Comparison of ENCODE assay signal across 23 cellular contexts in genomic region chr1:91244737-91245136, GRCh38.
"Had no signal": no experiment of that assay in that cellular context is flagged by ENCODE, and none has a peak within 500 bp of the region (broad histone marks: within the 10 kb centered on the region; RNA-seq: fewer than 3 reads in every experiment).

No MANE protein-coding gene starts in this region.

- H3K27ac Mint-ChIP-seq: activated B cell treated with CpG ODN at 0.5 μM for 24 hours; activated CD8-positive, alpha-beta T cell treated with anti-CD3 and anti-CD28 coated beads for 36 hours; naive thymus-derived CD4-positive, alpha-beta T cell; stimulated activated naive CD8-positive, alpha-beta T cell treated with anti-CD3 and anti-CD28 coated beads, Interleukin-15, Interleukin-2, amounts not matched to agents 100 ng/mL and 50 ng/mL, for 24 hours had no signal

- H3K27me3 Mint-ChIP-seq: activated B cell treated with CpG ODN at 0.5 μM for 24 hours had no signal

- H3K36me3 Mint-ChIP-seq: activated naive CD4-positive, alpha-beta T cell treated with anti-CD3 and anti-CD28 coated beads, Interleukin-2, amount 50 U/mL, for 24 hours; naive thymus-derived CD4-positive, alpha-beta T cell had no signal

- H3K9me3 ChIP-seq: gastroesophageal sphincter, mucosa of descending colon, sigmoid colon, spleen, suprapubic skin, upper lobe of left lung had no signal

- H3K27me3 ChIP-seq: gastroesophageal sphincter, sigmoid colon, spleen, suprapubic skin, upper lobe of left lung had no signal

- ATAC-seq: activated CD8-positive, alpha-beta T cell treated with anti-CD3 and anti-CD28 coated beads for 36 hours; activated T-cell treated with anti-CD3 and anti-CD28 coated beads, Interleukin-2, amount 50 U/mL, for 4 hours; gastroesophageal sphincter; left lobe of liver; mucosa of descending colon; naive thymus-derived CD4-positive, alpha-beta T cell had no signal

- FAIRE-seq: TTC549 had no signal

- H3K4me3 Mint-ChIP-seq: activated B cell treated with CpG ODN at 0.5 μM for 24 hours; activated CD8-positive, alpha-beta T cell treated with anti-CD3 and anti-CD28 coated beads for 36 hours; activated naive CD4-positive, alpha-beta T cell treated with anti-CD3 and anti-CD28 coated beads, Interleukin-2, amount 50 U/mL, for 24 hours; activated T-cell treated with anti-CD3 and anti-CD28 coated beads, Interleukin-2, amount 50 U/mL, for 4 hours; central memory CD8-positive, alpha-beta T cell; naive thymus-derived CD4-positive, alpha-beta T cell; stimulated activated naive CD8-positive, alpha-beta T cell treated with anti-CD3 and anti-CD28 coated beads, Interleukin-15, Interleukin-2, amounts not matched to agents 100 ng/mL and 50 ng/mL, for 24 hours had no signal

- H3K4me1 ChIP-seq: gastroesophageal sphincter, sigmoid colon, spleen, suprapubic skin, upper lobe of left lung had no signal

- H3K4me3 ChIP-seq: gastroesophageal sphincter, mucosa of descending colon, sigmoid colon, spleen, suprapubic skin, upper lobe of left lung had no signal

- H3K4me1 Mint-ChIP-seq: activated B cell treated with CpG ODN at 0.5 μM for 24 hours; activated naive CD4-positive, alpha-beta T cell treated with anti-CD3 and anti-CD28 coated beads, Interleukin-2, amount 50 U/mL, for 24 hours; central memory CD8-positive, alpha-beta T cell; naive thymus-derived CD4-positive, alpha-beta T cell had no signal

- H3K27ac ChIP-seq: epithelial cell of prostate, gastroesophageal sphincter, sigmoid colon, spleen, suprapubic skin, upper lobe of left lung had no signal

- DNase-seq: activated B cell treated with CpG ODN at 0.5 μM for 24 hours; activated CD4-positive, alpha-beta T cell treated with anti-CD3 and anti-CD28 coated beads for 48 hours; activated CD8-positive, alpha-beta T cell treated with anti-CD3 and anti-CD28 coated beads for 36 hours; activated effector memory CD4-positive, alpha-beta T cell treated with Interleukin-2 at 50 U/mL for 16 hours; activated T-cell treated with anti-CD3 and anti-CD28 coated beads, Interleukin-2, amount 50 U/mL, for 4 hours; amniotic stem cell; effector memory CD4-positive, alpha-beta T cell; islet precursor cell; mucosa of descending colon; naive thymus-derived CD4-positive, alpha-beta T cell; nucleus accumbens; sigmoid colon; spleen; SW 1271; upper lobe of left lung had no signal

- H3K36me3 ChIP-seq: gastroesophageal sphincter, sigmoid colon, spleen, suprapubic skin, upper lobe of left lung had no signal

- H3K9me3 Mint-ChIP-seq: activated B cell treated with CpG ODN at 0.5 μM for 24 hours; activated CD8-positive, alpha-beta T cell treated with anti-CD3 and anti-CD28 coated beads for 36 hours; activated naive CD4-positive, alpha-beta T cell treated with anti-CD3 and anti-CD28 coated beads, Interleukin-2, amount 50 U/mL, for 24 hours; activated T-cell treated with anti-CD3 and anti-CD28 coated beads, Interleukin-2, amount 50 U/mL, for 4 hours; central memory CD8-positive, alpha-beta T cell; stimulated activated naive CD8-positive, alpha-beta T cell treated with anti-CD3 and anti-CD28 coated beads, Interleukin-15, Interleukin-2, amounts not matched to agents 100 ng/mL and 50 ng/mL, for 24 hours had no signal
